In genomic region chr1:15354580-15354965, GRCh38 we compare ENCODE assay signal across 16 cellular contexts. TPM values are rescaled to one million over a fixed set of nuclear protein-coding genes. Genes with fewer than 3 reads are reported as not detected.
DNase-seq lines count a peak whose midpoint lies in the region; ATAC-seq, FAIRE-seq and TF ChIP-seq lines count a peak whose summit lies in the region.
"Had no signal": no experiment of that assay in that cellular context is flagged by ENCODE, and none has a peak within 500 bp of the region (broad histone marks: within the 10 kb centered on the region; RNA-seq: fewer than 3 reads in every experiment).

No MANE protein-coding gene starts in this region.

- H3K27me3 ChIP-seq in SJSA1 (replicated peaks) (no peaks in the 10 kb centered on the region), pancreas (no peaks in the 10 kb centered on the region), psoas muscle (ENCODE audit: insufficient read depth in 3 of 3, low read length in 2 of 3) (peaks cover 0 to 15% (median 3%) of the 10 kb centered on the region in 3 donors), upper lobe of left lung (no peaks in the 10 kb centered on the region)
- H3K27me3 ChIP-seq: stomach had no signal

- whole genome bisulfite sequencing in pancreas, 2 donors: 81 to 83% methylated on average over 6 of the region's 6 CpGs
- WGBS in psoas muscle, 3 donors: 68 to 79% (median 70%) methylated on average over 6 of the region's 6 CpGs
- WGBS in upper lobe of left lung, 2 donors: 77 to 81% methylated on average over 6 of the region's 6 CpGs

- H3K27ac Mint-ChIP-seq in activated naive CD4-positive, alpha-beta T cell treated with anti-CD3 and anti-CD28 coated beads, Interleukin-2, amount 50 U/mL, for 72 hours: no peak overlapping the region
- H3K27ac Mint-ChIP-seq in natural killer cell treated with Interleukin-12 subunit alpha and Interleukin-12 subunit beta and Interleukin-15 and Interleukin-18, amount 100 ng/mL, for 72 hours: no peak overlapping the region

- intact Hi-C loops in pancreas (cut with DNase I): no loop called here
- intact Hi-C loops in psoas muscle (cut with DNase I): no loop called here

- no peak overlapping the region for H3K4me3 Mint-ChIP-seq in natural killer cell treated with Interleukin-12 subunit alpha and Interleukin-12 subunit beta and Interleukin-15 and Interleukin-18, amount 100 ng/mL, for 72 hours

- H3K9me3 ChIP-seq in SJSA1 (replicated peaks) (no peaks in the 10 kb centered on the region), pancreas (no peaks in the 10 kb centered on the region), psoas muscle (no peaks in the 10 kb centered on the region), upper lobe of left lung (no peaks in the 10 kb centered on the region)
- H3K9me3 ChIP-seq: stomach had no signal

- TF ChIP-seq CTCF in pancreas (IDR thresholded peaks at IDR 0.05) (no peak), psoas muscle (IDR thresholded peaks at IDR 0.05) (no peak), upper lobe of left lung (IDR thresholded peaks at IDR 0.05) (no peak)

- no peak overlapping the region for H3K4me3 ChIP-seq in SJSA1
- H3K4me3 ChIP-seq in pancreas: no peak overlapping the region
- no peak overlapping the region for H3K4me3 ChIP-seq in psoas muscle
- H3K4me3 ChIP-seq in upper lobe of left lung: no peak overlapping the region
- H3K4me3 ChIP-seq: stomach had no signal

- H3K36me3 ChIP-seq in SJSA1 (no peaks in the 10 kb centered on the region), pancreas (no peaks in the 10 kb centered on the region), psoas muscle (ENCODE audit: insufficient read depth in 1 of 2, low read depth in 1 of 2) (no peaks in the 10 kb centered on the region), upper lobe of left lung (no peaks in the 10 kb centered on the region)
- H3K36me3 ChIP-seq: stomach had no signal

- FAIRE-seq in pancreas (lab: Jason Lieb, UNC): no peak
- FAIRE-seq: HTR-8/SVneo had no signal

- H3K9me3 Mint-ChIP-seq in activated naive CD4-positive, alpha-beta T cell treated with anti-CD3 and anti-CD28 coated beads, Interleukin-2, amount 50 U/mL, for 72 hours: peaks cover 0 to 5% of the 10 kb centered on the region in 2 donors
- H3K9me3 Mint-ChIP-seq in natural killer cell treated with Interleukin-12 subunit alpha and Interleukin-12 subunit beta and Interleukin-15 and Interleukin-18, amount 100 ng/mL, for 72 hours: peaks cover 5% of the 10 kb centered on the region

- no peak for DNase-seq in activated naive CD4-positive, alpha-beta T cell treated with anti-CD3 and anti-CD28 coated beads, Interleukin-2, amount 50 U/mL, for 72 hours (ENCODE audit: low spot score in 2 of 2)
- DNase-seq in activated naive CD4-positive, alpha-beta T cell (lab: John Stamatoyannopoulos, UW): no peak
- DNase-seq in SJSA1 (ENCODE audit: low read depth in 1 of 2, low spot score in 2 of 2) (peak in 1 of 2 experiments; percentile 48), fibroblast of gingiva (ENCODE audit: low read depth) (peak; percentile 42), pancreas (no peak), psoas muscle (no peak), upper lobe of left lung (no peak)
- no peak for DNase-seq in natural killer cell treated with Interleukin-12 subunit alpha and Interleukin-12 subunit beta and Interleukin-15 and Interleukin-18, amount 100 ng/mL, for 72 hours (ENCODE audit: low spot score)
- DNase-seq: anterior cingulate cortex, DMS153, islet precursor cell, midbrain, NCI-H1105, stomach, SW 1271 had no signal

- no peaks in the 10 kb centered on the region for H3K27me3 Mint-ChIP-seq in natural killer cell treated with Interleukin-12 subunit alpha and Interleukin-12 subunit beta and Interleukin-15 and Interleukin-18, amount 100 ng/mL, for 72 hours

- TF ChIP-seq EP300 in upper lobe of left lung (IDR thresholded peaks at IDR 0.05): no peak

- H3K4me1 ChIP-seq in SJSA1 (replicated peaks) (peaks cover 65% of the 10 kb centered on the region), pancreas (peaks cover 4 to 21% (median 10%) of the 10 kb centered on the region in 3 donors), psoas muscle (no peaks in the 10 kb centered on the region), upper lobe of left lung (peaks cover 0 to 5% (median 2%) of the 10 kb centered on the region in 4 donors)

- no peak for TF ChIP-seq POLR2A in upper lobe of left lung (IDR thresholded peaks at IDR 0.05)

- H3K36me3 Mint-ChIP-seq in activated naive CD4-positive, alpha-beta T cell treated with anti-CD3 and anti-CD28 coated beads, Interleukin-2, amount 50 U/mL, for 72 hours: no peaks in the 10 kb centered on the region
- H3K36me3 Mint-ChIP-seq in natural killer cell treated with Interleukin-12 subunit alpha and Interleukin-12 subunit beta and Interleukin-15 and Interleukin-18, amount 100 ng/mL, for 72 hours: no peaks in the 10 kb centered on the region

- peak overlapping the region; percentile 96 for H3K27ac ChIP-seq in SJSA1
- H3K27ac ChIP-seq in pancreas: no peak overlapping the region
- no peak overlapping the region for H3K27ac ChIP-seq in psoas muscle
- H3K27ac ChIP-seq in upper lobe of left lung: no peak overlapping the region
- H3K27ac ChIP-seq: stomach had no signal

- peaks cover 29 to 43% of the 10 kb centered on the region in 2 donors for H3K4me1 Mint-ChIP-seq in natural killer cell treated with Interleukin-12 subunit alpha and Interleukin-12 subunit beta and Interleukin-15 and Interleukin-18, amount 100 ng/mL, for 72 hours (ENCODE audit: low read depth in 2 of 2)

- ATAC-seq in activated naive CD4-positive, alpha-beta T cell treated with anti-CD3 and anti-CD28 coated beads, Interleukin-2, amount 50 U/mL, for 72 hours: peak; percentile 8 to 59
- ATAC-seq in pancreas: no peak
- ATAC-seq in psoas muscle: no peak
- no peak for ATAC-seq in natural killer cell treated with Interleukin-12 subunit alpha and Interleukin-12 subunit beta and Interleukin-15 and Interleukin-18, amount 100 ng/mL, for 72 hours
- ATAC-seq in upper lobe of left lung (ENCODE audit: low FRiP score in 2 of 2): no peak

RNA-seq across cellular contexts. Expression of gene EFHD2, which starts 55.1 kb away (rescaled TPM):
- total RNA-seq in activated naive CD4-positive, alpha-beta T cell treated with anti-CD3 and anti-CD28 coated beads, Interleukin-2, amount 50 U/mL, for 72 hours: 10 to 100 TPM; 18.8 to 55.8 TPM
- total RNA-seq in SJSA1 (2014; rRNA removed; shearing (Covaris generic)): 163 and 169 TPM in 2 replicates
- total RNA-seq in pancreas: 10 to 100 TPM; 35.9 to 43.6 (median 38.8) TPM
- polyA plus RNA-seq in pancreas: 10 to 100 TPM; 30.5 to 47.4 TPM
- total RNA-seq in psoas muscle: 1 to 10 TPM; 4.8 to 6.9 (median 6.5) TPM
- polyA plus RNA-seq in psoas muscle: 1 to 10 TPM; 2.3 to 5.4 (median 4.3) TPM
- 100 to 1,000 TPM; 164 to 185 TPM for total RNA-seq in natural killer cell treated with Interleukin-12 subunit alpha and Interleukin-12 subunit beta and Interleukin-15 and Interleukin-18, amount 100 ng/mL, for 72 hours
- total RNA-seq in upper lobe of left lung: 100 to 1,000 TPM in 1 of 6 donors, 10 to 100 TPM in 5; 62.9 to 123 (median 91.2) TPM

Comparison
In these comparisons a context has a peak if more than half of its experiments do, and no peak if none do; other contexts are left out.
1. ATAC-seq: peak in activated naive CD4-positive, alpha-beta T cell treated with anti-CD3 and anti-CD28 coated beads, Interleukin-2, amount 50 U/mL, for 72 hours (2 of 2); none in pancreas (0 of 4), psoas muscle (0 of 4), natural killer cell treated with Interleukin-12 subunit alpha and Interleukin-12 subunit beta and Interleukin-15 and Interleukin-18, amount 100 ng/mL, for 72 hours (0 of 2) and upper lobe of left lung (0 of 2).